8 cellular contexts compared by ENCODE assay signal in genomic region chr9:89466451-89467277, GRCh38. TPM values are rescaled to one million over a fixed set of nuclear protein-coding genes. Genes with fewer than 3 reads are reported as not detected.
DNase-seq lines count a peak whose midpoint lies in the region; ATAC-seq and TF ChIP-seq lines count a peak whose summit lies in the region.

No MANE protein-coding gene starts in this region.

- H3K27me3 Mint-ChIP-seq in T-cell (no peaks in the 10 kb centered on the region), natural killer cell (ENCODE audit: low read depth in 2 of 2) (no peaks in the 10 kb centered on the region)

- H3K9me3 Mint-ChIP-seq in T-cell (no peaks in the 10 kb centered on the region), natural killer cell (no peaks in the 10 kb centered on the region)

- TF ChIP-seq CTCF in GM13977 (IDR thresholded peaks at IDR 0.05; ENCODE audit: extremely low read depth, insufficient read depth, missing control alignments) (no peak), natural killer cell (IDR thresholded peaks at IDR 0.05) (no peak)

- ATAC-seq in GM21737 (IDR thresholded peaks at IDR 0.05; ENCODE audit: unreplicated experiment) (peak; percentile 67), T-cell (replicated peaks in 1 of 4) (peak; percentile 3 to 11 (median 4)), natural killer cell (peak; percentile 36 to 53 (median 48))

- CTCF ChIA-PET in T-cell (lab: Charles Lee), result interaction anchor here in 1 of 2 donors (0.9 kb wide), 1 partner anchor 22 kb away, joined by 5 read pairs; no protein-coding TSS in a partner anchor

- DNase-seq in GM13977 (ENCODE audit: low spot score), result peak; percentile 69
- no peak for DNase-seq in T-cell
- no peak for DNase-seq in natural killer cell
- DNase-seq in D341Med (ENCODE audit: low spot score), result no peak
- no peak for DNase-seq in DMS79 treated with DMSO at 0.1 percent for 48 hours (lab: John Stamatoyannopoulos, UW)
- DNase-seq in RPMI8226, result no peak
- DNase-seq in NCI-H510A (lab: John Stamatoyannopoulos, UW), result no peak

- H3K4me3 Mint-ChIP-seq in T-cell (peak overlapping the region; percentile 57 to 80 (median 68)), natural killer cell (peak overlapping the region; percentile 66)

- H3K4me1 Mint-ChIP-seq in T-cell (peaks cover 99 to 100% (median 99%) of the 10 kb centered on the region in 3 donors), natural killer cell (peaks cover 95 to 96% of the 10 kb centered on the region in 2 donors)

- peak overlapping the region; percentile 97 to 98 for H3K27ac Mint-ChIP-seq in T-cell
- H3K27ac Mint-ChIP-seq in natural killer cell, result peak overlapping the region; percentile 80 to 94

- peaks cover 61% of the 10 kb centered on the region for H3K36me3 Mint-ChIP-seq in T-cell
- H3K36me3 Mint-ChIP-seq in natural killer cell, result no peaks in the 10 kb centered on the region

- in situ Hi-C loops in GM13977 (cut with MboI; ENCODE audit: low pct_unique_long_range_greater_than_20kb, low sequenced_read_pairs, unreplicated experiment), result no loop called here

- intact Hi-C loops in natural killer cell (cut with micrococcal nuclease), result no loop called here

- POLR2A ChIA-PET in T-cell (lab: Charles Lee), result interaction anchor here (0.5 to 0.6 kb wide), 3 partner anchors 9 to 21 kb away, joined by 3 to 6 read pairs (median 3); no protein-coding TSS in a partner anchor

RNA-seq across cellular contexts. Expression of gene SEMA4D, which starts 31.2 kb away (rescaled TPM):
- total RNA-seq in T-cell, result 100 to 1,000 TPM; 347 to 585 (median 434) TPM
- total RNA-seq in natural killer cell, result 100 to 1,000 TPM; 354 to 448 (median 420) TPM

Comparison
In these comparisons a context has a peak if more than half of its experiments do, and no peak if none do; other contexts are left out.
1. ATAC-seq: peak in every context shown above with its lines; median percentile 67 in GM21737; 48 in natural killer cell; 4 in T-cell.